In genomic region chr5:115170924-115171510, GRCh38 we compare ENCODE assay signal across 8 cellular contexts. TPM values are rescaled to one million over a fixed set of nuclear protein-coding genes. Genes with fewer than 3 reads are reported as not detected.
DNase-seq lines count a peak whose midpoint lies in the region; ATAC-seq and TF ChIP-seq lines count a peak whose summit lies in the region.

No MANE protein-coding gene starts in this region.

- H3K36me3 Mint-ChIP-seq in activated naive CD4-positive, alpha-beta T cell treated with anti-CD3 and anti-CD28 coated beads for 36 hours (ENCODE audit: low read depth): peaks cover 8% of the 10 kb centered on the region
- peaks cover 10% of the 10 kb centered on the region for H3K36me3 Mint-ChIP-seq in activated CD4-positive, alpha-beta memory T cell treated with anti-CD3 and anti-CD28 coated beads, Interleukin-2, amount 10 ng/mL, durations not matched to agents 7 days and 5 days (ENCODE audit: low read depth)

- peaks cover 12% of the 10 kb centered on the region for H3K4me1 Mint-ChIP-seq in activated naive CD4-positive, alpha-beta T cell treated with anti-CD3 and anti-CD28 coated beads for 36 hours (ENCODE audit: low read depth)
- H3K4me1 Mint-ChIP-seq in activated CD4-positive, alpha-beta memory T cell treated with anti-CD3 and anti-CD28 coated beads, Interleukin-2, amount 10 ng/mL, durations not matched to agents 7 days and 5 days: peaks cover 14% of the 10 kb centered on the region

- H3K36me3 ChIP-seq in right lobe of liver (no peaks in the 10 kb centered on the region), tibial artery (no peaks in the 10 kb centered on the region)

- TF ChIP-seq CTCF in right lobe of liver (IDR thresholded peaks at IDR 0.05) (no peak), tibial artery (IDR thresholded peaks at IDR 0.05) (no peak)

- WGBS in right lobe of liver (ENCODE audit: insufficient coverage, low coverage, low lambda C conversion rate, missing lambda C conversion rate): 28% methylated on average over 15 of the region's 16 CpGs

- ATAC-seq in right lobe of liver (no peak), HG03025 (IDR thresholded peaks at IDR 0.05; ENCODE audit: low FRiP score, unreplicated experiment) (no peak), GM21447 (IDR thresholded peaks at IDR 0.05; ENCODE audit: unreplicated experiment) (no peak)
- no peak for ATAC-seq in activated CD4-positive, CD25-positive, alpha-beta regulatory T cell treated with anti-CD3 and anti-CD28 coated beads, Interleukin-2, amount 50 U/mL, for 24 hours

- peak overlapping the region; percentile 82 for H3K4me3 Mint-ChIP-seq in activated naive CD4-positive, alpha-beta T cell treated with anti-CD3 and anti-CD28 coated beads for 36 hours
- peak overlapping the region; percentile 67 for H3K4me3 Mint-ChIP-seq in activated CD4-positive, alpha-beta memory T cell treated with anti-CD3 and anti-CD28 coated beads, Interleukin-2, amount 10 ng/mL, durations not matched to agents 7 days and 5 days

- no peak for DNase-seq in activated naive CD4-positive, alpha-beta T cell treated with anti-CD3 and anti-CD28 coated beads for 36 hours
- no peak for DNase-seq in activated naive CD4-positive, alpha-beta T cell treated with Interleukin-2 at 50 U/mL for 16 hours
- DNase-seq in activated CD4-positive, alpha-beta memory T cell treated with anti-CD3 and anti-CD28 coated beads, Interleukin-2, amount 10 ng/mL, durations not matched to agents 7 days and 5 days: no peak
- no peak for DNase-seq in right lobe of liver
- DNase-seq in tibial artery: no peak

- peaks cover 10% of the 10 kb centered on the region for H3K9me3 Mint-ChIP-seq in activated naive CD4-positive, alpha-beta T cell treated with anti-CD3 and anti-CD28 coated beads for 36 hours
- H3K9me3 Mint-ChIP-seq in activated CD4-positive, alpha-beta memory T cell treated with anti-CD3 and anti-CD28 coated beads, Interleukin-2, amount 10 ng/mL, durations not matched to agents 7 days and 5 days: peaks cover 5% of the 10 kb centered on the region

- no peaks in the 10 kb centered on the region for H3K27me3 ChIP-seq in right lobe of liver
- H3K27me3 ChIP-seq in tibial artery: no peaks in the 10 kb centered on the region

- H3K4me3 ChIP-seq in right lobe of liver (peak overlapping the region; percentile 77 to 91 (median 80)), tibial artery (peak overlapping the region; percentile 87 to 99)

- no peaks in the 10 kb centered on the region for H3K9me3 ChIP-seq in right lobe of liver
- H3K9me3 ChIP-seq in tibial artery: no peaks in the 10 kb centered on the region

- intact Hi-C loops in activated naive CD4-positive, alpha-beta T cell treated with anti-CD3 and anti-CD28 coated beads for 36 hours (cut with micrococcal nuclease): loop anchor here (1.0 to 5.0 kb wide), 6 partner anchors 9 to 455 kb away; partner anchors contain the start of genes CCDC112, FEM1C and TMED7
- intact Hi-C loops in right lobe of liver (cut with DNase I): no loop called here
- intact Hi-C loops in tibial artery (cut with DNase I; ENCODE audit: low total_unique reads): no loop called here

- CTCF ChIA-PET in activated naive CD4-positive, alpha-beta T cell treated with anti-CD3 and anti-CD28 coated beads for 36 hours (lab: Charles Lee): interaction anchor here (1.0 kb wide), 1 partner anchor 10 kb away, joined by 5 read pairs; no protein-coding TSS in a partner anchor
- CTCF ChIA-PET in activated CD4-positive, alpha-beta memory T cell treated with anti-CD3 and anti-CD28 coated beads, Interleukin-2, amount 10 ng/mL, durations not matched to agents 7 days and 5 days (lab: Charles Lee): interaction anchor here (2.1 kb wide), 1 partner anchor 76 kb away, joined by 7 read pairs; no protein-coding TSS in a partner anchor

- peaks cover 0 to 13% (median 3%) of the 10 kb centered on the region in 4 donors for H3K4me1 ChIP-seq in right lobe of liver
- peaks cover 0 to 30% (median 16%) of the 10 kb centered on the region in 4 donors for H3K4me1 ChIP-seq in tibial artery

- H3K27ac Mint-ChIP-seq in activated naive CD4-positive, alpha-beta T cell treated with anti-CD3 and anti-CD28 coated beads for 36 hours: no peak overlapping the region
- no peak overlapping the region for H3K27ac Mint-ChIP-seq in activated CD4-positive, alpha-beta memory T cell treated with anti-CD3 and anti-CD28 coated beads, Interleukin-2, amount 10 ng/mL, durations not matched to agents 7 days and 5 days

- TF ChIP-seq POLR2A in right lobe of liver (IDR thresholded peaks at IDR 0.05): no peak

- POLR2A ChIA-PET in activated CD4-positive, alpha-beta memory T cell treated with anti-CD3 and anti-CD28 coated beads, Interleukin-2, amount 10 ng/mL, durations not matched to agents 7 days and 5 days (lab: Charles Lee): interaction anchor here (2.2 kb wide), 1 partner anchor 9 kb away, joined by 14 read pairs; no protein-coding TSS in a partner anchor

- H3K27ac ChIP-seq in right lobe of liver: no peak overlapping the region
- H3K27ac ChIP-seq in tibial artery: peak overlapping the region; percentile 80 to 81

- peaks cover 60% of the 10 kb centered on the region for H3K27me3 Mint-ChIP-seq in activated naive CD4-positive, alpha-beta T cell treated with anti-CD3 and anti-CD28 coated beads for 36 hours (ENCODE audit: low read depth)
- H3K27me3 Mint-ChIP-seq in activated CD4-positive, alpha-beta memory T cell treated with anti-CD3 and anti-CD28 coated beads, Interleukin-2, amount 10 ng/mL, durations not matched to agents 7 days and 5 days: peaks cover 71% of the 10 kb centered on the region

RNA-seq across cellular contexts. Expression of gene TRIM36, which starts 1.3 kb away (rescaled TPM):
- total RNA-seq in activated naive CD4-positive, alpha-beta T cell treated with anti-CD3 and anti-CD28 coated beads for 36 hours: under 1 TPM in 1 of 2 experiments, not detected in 1; 0.17 TPM
- under 1 TPM in 1 of 2 experiments, not detected in 1; 0.45 TPM for total RNA-seq in activated CD4-positive, alpha-beta memory T cell treated with anti-CD3 and anti-CD28 coated beads, Interleukin-2, amount 10 ng/mL, durations not matched to agents 7 days and 5 days
- total RNA-seq in right lobe of liver: 1 to 10 TPM in 2 of 6 experiments, under 1 TPM in 4; 0.39 to 3.6 (median 0.67) TPM

Comparison
In these comparisons a context has a peak if more than half of its experiments do, and no peak if none do; other contexts are left out.
1. H3K27ac ChIP-seq: peak in tibial artery (2 of 2); none in right lobe of liver (0 of 3).